In genomic region chrX:150869450-150869849, GRCh38 we compare ENCODE assay signal across 1 cellular context.
TF ChIP-seq lines count a peak whose summit lies in the region.

No MANE protein-coding gene starts in this region.

TF ChIP-seq in K562, 482 proteins besides CTCF, POLR2A, EP300 and RAD21:
- TF ChIP-seq ZNF592 (IDR thresholded peaks at IDR 0.05) (no peak), RFX5 (IDR thresholded peaks at IDR 0.05; ENCODE audit: low read depth, low read length) (peak; percentile 18; the same call in 1 of the 2 replicates)
